ENCODE assay signal across 8 cellular contexts in the genomic region with DNA sequence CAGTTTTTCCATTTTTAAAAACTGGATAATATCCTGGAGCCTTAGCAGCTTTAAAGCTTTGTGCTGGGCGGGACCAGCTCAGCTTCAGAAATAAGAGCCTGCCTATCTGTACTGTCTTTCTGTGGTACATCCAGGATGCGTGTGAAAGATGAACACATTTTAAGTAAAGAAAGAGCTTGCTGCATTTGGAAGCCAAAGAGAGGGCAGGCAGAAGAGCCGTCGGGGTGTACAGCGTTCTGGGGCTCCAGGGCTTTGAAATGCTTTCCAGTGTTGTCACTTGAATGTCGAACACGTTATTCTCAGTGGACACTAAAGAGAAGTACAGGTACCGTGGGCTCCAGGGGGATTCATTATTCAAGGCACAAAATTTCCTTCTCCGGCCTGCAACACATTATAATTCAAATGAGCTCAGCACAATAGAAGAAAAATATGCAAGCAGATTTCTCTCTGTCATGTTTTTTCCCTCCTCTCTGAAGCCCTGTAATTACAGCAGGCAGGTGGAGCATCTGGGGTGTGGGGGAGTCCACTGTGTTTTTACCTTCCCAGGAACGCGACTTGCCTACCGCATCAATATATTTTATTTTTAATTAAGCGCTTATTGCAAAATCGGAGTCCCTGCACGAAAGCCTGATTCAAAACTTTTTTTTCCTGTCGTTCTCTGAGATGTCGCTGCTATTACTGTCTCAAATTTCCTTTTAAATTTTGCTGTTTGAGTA.
DNase-seq lines count a peak whose midpoint lies in the region; ATAC-seq and TF ChIP-seq lines count a peak whose summit lies in the region.

No MANE protein-coding gene starts in this region.

- H3K4me1 ChIP-seq in Loucy (ENCODE audit: insufficient read depth, low read length, poor library complexity, severe bottlenecking) (peaks cover 13% of the 10 kb centered on the region), esophagus muscularis mucosa (peaks cover 18 to 43% (median 39%) of the 10 kb centered on the region in 4 donors)

- H3K9me2 ChIP-seq in Loucy (replicated peaks; ENCODE audit: low read depth, low read length), result no peaks in the 10 kb centered on the region
- H3K9me2 ChIP-seq in neural cell (ENCODE audit: insufficient read depth, low read length), result no peaks in the 10 kb centered on the region

- H3K9ac ChIP-seq in Loucy (ENCODE audit: low read depth, low read length, poor library complexity, severe bottlenecking) (peak overlapping the region; percentile 26), neural cell (ENCODE audit: low read length) (peak overlapping the region; percentile 56)

- no peak for ATAC-seq in GM21526 (IDR thresholded peaks at IDR 0.05; ENCODE audit: low FRiP score, unreplicated experiment)
- no peak for ATAC-seq in GM21423 (IDR thresholded peaks at IDR 0.05; ENCODE audit: unreplicated experiment)

- TF ChIP-seq EP300 in esophagus muscularis mucosa (IDR thresholded peaks at IDR 0.05), result no peak
- TF ChIP-seq EP300 in neural cell (conservative IDR thresholded peaks at IDR 0.05; ENCODE audit: poor library complexity, severe bottlenecking), result no peak

- TF ChIP-seq POLR2A in esophagus muscularis mucosa (IDR thresholded peaks at IDR 0.05; ENCODE audit: low read depth), result no peak

- H3K27me3 ChIP-seq in Loucy (ENCODE audit: insufficient read depth, low read length, poor library complexity, severe bottlenecking) (peaks cover 15% of the 10 kb centered on the region), esophagus muscularis mucosa (no peaks in the 10 kb centered on the region), neural cell (ENCODE audit: insufficient read depth, low read depth, low read length) (no peaks in the 10 kb centered on the region)

- no peak for TF ChIP-seq RAD21 in neural cell (conservative IDR thresholded peaks at IDR 0.05)

- H3K4me3 ChIP-seq in AG04449 (ENCODE audit: low read depth, low read length), result peak overlapping the region; percentile 46
- H3K4me3 ChIP-seq in Loucy (ENCODE audit: low read length, poor library complexity, severe bottlenecking), result peak overlapping the region; percentile 71
- peak overlapping the region; percentile 64 to 75 (median 70) for H3K4me3 ChIP-seq in esophagus muscularis mucosa
- H3K4me3 ChIP-seq in neural cell (ENCODE audit: low read length), result peak overlapping the region; percentile 60

- CTCF ChIA-PET in AG04449 (lab: Yijun Ruan, JAX), result interaction anchor here (0.8 to 1.8 kb wide), 5 partner anchors 15 to 122 kb away, joined by 3 to 4 read pairs (median 3); no protein-coding TSS in a partner anchor

- WGBS in esophagus muscularis mucosa, result 34% methylated on average over 17 of the region's 17 CpGs

- H3F3A ChIP-seq in Loucy (ENCODE audit: low read depth) (no peaks in the 10 kb centered on the region), neural cell (ENCODE audit: insufficient read depth, low read length, poor library complexity, severe bottlenecking) (peaks cover 3% of the 10 kb centered on the region)

- intact Hi-C loops in esophagus muscularis mucosa (cut with DNase I), result loop anchor here (5.0 kb wide), 1 partner anchor 218 kb away; no protein-coding TSS in a partner anchor

- no peak for DNase-seq in AG04449 (ENCODE audit: low read depth, low spot score)
- DNase-seq in esophagus muscularis mucosa (ENCODE audit: extremely low spot score), result no peak
- no peak for DNase-seq in 8988T
- no peak for DNase-seq in MV-4-11 (lab: John Stamatoyannopoulos, UW)

- H3K4me2 ChIP-seq in Loucy (ENCODE audit: low read depth, low read length, poor library complexity, severe bottlenecking) (peak overlapping the region; percentile 84), neural cell (ENCODE audit: low read length) (peak overlapping the region; percentile 12)

- H3K9me3 ChIP-seq in Loucy (ENCODE audit: insufficient read depth, low read depth, low read length) (no peaks in the 10 kb centered on the region), esophagus muscularis mucosa (no peaks in the 10 kb centered on the region), neural cell (ENCODE audit: low read length) (no peaks in the 10 kb centered on the region)

- H3K36me3 ChIP-seq in Loucy (ENCODE audit: insufficient read depth, low read length) (no peaks in the 10 kb centered on the region), esophagus muscularis mucosa (no peaks in the 10 kb centered on the region), neural cell (ENCODE audit: insufficient read depth, low read length) (no peaks in the 10 kb centered on the region)

- H4K20me1 ChIP-seq in Loucy (ENCODE audit: insufficient read depth, low read length, poor library complexity, severe bottlenecking) (no peaks in the 10 kb centered on the region), neural cell (ENCODE audit: insufficient read depth) (no peaks in the 10 kb centered on the region)

- POLR2A ChIA-PET in AG04449 (lab: Yijun Ruan, JAX), result interaction anchor here (1.5 kb wide), 1 partner anchor 157 kb away, joined by 4 read pairs; no protein-coding TSS in a partner anchor

- H3K27ac ChIP-seq in esophagus muscularis mucosa (replicated peaks in 1 of 4) (peak overlapping the region; percentile 81 to 91 (median 87)), neural cell (ENCODE audit: low read length) (peak overlapping the region; percentile 82)

- H2AFZ ChIP-seq in Loucy (ENCODE audit: low read length) (peak overlapping the region; percentile 51; the same call in 1 of the 2 replicates), neural cell (ENCODE audit: low read depth, low read length) (peak overlapping the region; percentile 56)

- H3K79me2 ChIP-seq in Loucy (ENCODE audit: insufficient read depth, low read length), result no peaks in the 10 kb centered on the region
- H3K79me2 ChIP-seq in neural cell (replicated peaks; ENCODE audit: insufficient read depth, low read length), result no peaks in the 10 kb centered on the region

- no peak for TF ChIP-seq CTCF in AG04449 (IDR thresholded peaks at IDR 0.05; ENCODE audit: insufficient read depth, low read length, missing control alignments)
- no peak for TF ChIP-seq CTCF in Loucy (conservative IDR thresholded peaks at IDR 0.05; ENCODE audit: low read length)
- TF ChIP-seq CTCF in esophagus muscularis mucosa (IDR thresholded peaks at IDR 0.05), result no peak
- no peak for TF ChIP-seq CTCF in neural cell (IDR thresholded peaks at IDR 0.05; ENCODE audit: poor library complexity, severe bottlenecking)

TF ChIP-seq in neural cell, 6 proteins besides CTCF, POLR2A, EP300 and RAD21:
- peak; percentile 9 for TF ChIP-seq POLR2AphosphoS5 (IDR thresholded peaks at IDR 0.05)
- TF ChIP-seq MXI1 (conservative IDR thresholded peaks at IDR 0.05; ENCODE audit: poor library complexity, severe bottlenecking), result no peak
- no peak for TF ChIP-seq TAF1 (IDR thresholded peaks at IDR 0.05; ENCODE audit: low read depth)
- peak; percentile 24 for TF ChIP-seq SMC3 (conservative IDR thresholded peaks at IDR 0.05; ENCODE audit: poor library complexity)
